Comparison of ENCODE assay signal across 13 cellular contexts in the genomic region with DNA sequence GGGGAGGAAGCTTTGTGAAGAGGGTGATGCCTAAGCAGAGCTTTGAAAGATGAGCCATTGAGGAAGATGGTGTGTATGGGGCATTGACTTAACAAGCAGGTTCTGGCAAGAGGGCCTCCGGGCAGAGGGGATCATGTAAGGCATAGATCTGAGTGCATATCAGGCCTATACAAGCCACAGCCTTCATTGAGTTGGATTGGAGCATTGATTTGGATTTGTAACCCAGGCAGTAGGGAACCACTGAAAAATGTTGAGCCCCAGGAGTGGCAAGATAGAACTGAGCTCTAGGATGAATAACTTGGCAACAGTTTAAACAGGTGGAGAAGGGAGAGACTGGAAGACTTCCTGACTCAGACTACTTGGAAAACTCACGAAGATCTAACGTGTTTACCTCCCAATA.
"Had no signal": no experiment of that assay in that cellular context is flagged by ENCODE, and none has a peak within 500 bp of the region (broad histone marks: within the 10 kb centered on the region; RNA-seq: fewer than 3 reads in every experiment).

No MANE protein-coding gene starts in this region.

- H3K27me3 Mint-ChIP-seq: brain; stimulated activated memory B cell treated with anti-CD40 and anti-IgM and Interleukin-4, amounts not matched to agents 10 μg/mL and 1 μg/mL and 100 μg/mL, for 72 hours had no signal

- DNase-seq: activated CD4-positive, alpha-beta T cell treated with anti-CD3 and anti-CD28 coated beads, Interleukin-2, amount 50 U/mL, for 4 hours; activated naive CD4-positive, alpha-beta T cell treated with anti-CD3 and anti-CD28 coated beads, Interleukin-2, amount 50 U/mL, for 16 hours; activated T-cell treated with anti-CD3 and anti-CD28 coated beads, Interleukin-2, amount 50 U/mL, for 1 hour; amniotic stem cell; dorsolateral prefrontal cortex; esophagus squamous epithelium; heart left ventricle; kidney; left ventricle myocardium superior; right cardiac atrium; trophoblast cell had no signal

- H3K27me3 ChIP-seq: dorsolateral prefrontal cortex, esophagus squamous epithelium, heart left ventricle had no signal

- H3K9me3 Mint-ChIP-seq: brain; stimulated activated memory B cell treated with anti-CD40 and anti-IgM and Interleukin-4, amounts not matched to agents 10 μg/mL and 1 μg/mL and 100 μg/mL, for 72 hours had no signal

- H3K9me3 ChIP-seq: esophagus squamous epithelium, heart left ventricle had no signal

- H3K4me3 ChIP-seq: dorsolateral prefrontal cortex, esophagus squamous epithelium, heart left ventricle had no signal

- ATAC-seq: heart left ventricle; left ventricle myocardium superior; right cardiac atrium; stimulated activated memory B cell treated with anti-CD40 and anti-IgM and Interleukin-4, amounts not matched to agents 10 μg/mL and 1 μg/mL and 100 μg/mL, for 72 hours had no signal

- H3K36me3 ChIP-seq: esophagus squamous epithelium had no signal

- H3K4me3 Mint-ChIP-seq: brain; stimulated activated memory B cell treated with anti-CD40 and anti-IgM and Interleukin-4, amounts not matched to agents 10 μg/mL and 1 μg/mL and 100 μg/mL, for 72 hours had no signal

- FAIRE-seq: kidney had no signal
